In the genomic region with DNA sequence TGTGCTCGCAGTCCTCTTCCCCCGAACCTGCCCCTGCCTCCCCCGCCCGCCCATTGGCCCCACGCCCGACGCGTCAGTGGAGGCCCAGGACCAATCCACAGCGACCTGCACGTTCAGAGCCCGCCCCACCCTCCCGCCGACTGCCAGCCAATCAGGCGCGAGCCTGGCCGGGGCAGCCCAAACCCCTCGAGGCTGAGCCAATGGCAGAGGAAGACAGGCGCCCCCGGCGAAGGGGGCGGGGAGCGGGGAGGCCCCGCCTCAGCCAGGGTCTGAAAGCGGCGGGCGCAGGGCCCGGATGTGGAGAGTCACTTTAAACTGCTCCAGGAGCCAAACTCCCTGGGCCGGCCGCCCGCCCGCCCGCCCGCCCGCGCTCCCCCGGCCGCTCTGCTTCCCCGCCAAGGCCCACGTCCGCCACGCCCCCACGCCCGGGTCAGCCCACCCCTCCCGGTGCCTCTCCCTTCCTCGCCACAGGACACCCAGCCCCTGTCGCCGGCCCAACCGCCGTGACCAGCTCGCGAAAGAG, we compare ENCODE assay signal across 8 cellular contexts. TPM values are rescaled to one million over a fixed set of nuclear protein-coding genes. Genes with fewer than 3 reads are reported as not detected.
DNase-seq lines count a peak whose midpoint lies in the region; ATAC-seq and TF ChIP-seq lines count a peak whose summit lies in the region.

No MANE protein-coding gene starts in this region.

- TF ChIP-seq CTCF in AG10803 (conservative IDR thresholded peaks at IDR 0.05; ENCODE audit: low read length) (no peak), kidney epithelial cell (IDR thresholded peaks at IDR 0.05; ENCODE audit: insufficient read depth, low read length, poor library complexity, severe bottlenecking) (no peak)

- H3K27me3 ChIP-seq in kidney epithelial cell (ENCODE audit: control insufficient read depth, insufficient read depth, low read length) = no peaks in the 10 kb centered on the region

- no peaks in the 10 kb centered on the region for H3K36me3 ChIP-seq in kidney epithelial cell (ENCODE audit: control insufficient read depth, insufficient read depth, low read length)

- peak; percentile 99 for DNase-seq in AG10803 (ENCODE audit: low read depth)
- peak; percentile 99 for DNase-seq in GM19238 (ENCODE audit: insufficient read length, low spot score)
- peak; percentile 96 for DNase-seq in NCI-H446 treated with DMSO at 0.1 percent for 48 hours (lab: John Stamatoyannopoulos, UW)
- DNase-seq in activated CD4-positive, alpha-beta T cell treated with anti-CD3 and anti-CD28 coated beads for 1 hour = peak; percentile 98
- DNase-seq in cerebellum (ENCODE audit: low spot score) = peak; percentile 99
- peak; percentile 94 for DNase-seq in kidney epithelial cell (ENCODE audit: low read depth)
- peak; percentile 98 to 99 for DNase-seq in stimulated activated CD4-positive, alpha-beta T cell treated with anti-CD3 and anti-CD28 coated beads, Interleukin-15, amount 100 ng/mL, for 1 hour (ENCODE audit: low read depth in 1 of 2, low spot score in 1 of 2)

- ATAC-seq in HG03432 (IDR thresholded peaks at IDR 0.05; ENCODE audit: unreplicated experiment) = peak; percentile 86

- H3K4me3 ChIP-seq in AG10803 (ENCODE audit: low read length) = peak overlapping the region; percentile 83
- peak overlapping the region; percentile 99 for H3K4me3 ChIP-seq in kidney epithelial cell (ENCODE audit: low read depth, low read length)

RNA-seq across cellular contexts. Expression of a gene that starts 0.5 kb away (rescaled TPM):
- total RNA-seq in cerebellum (8.1 TPM), kidney epithelial cell (6.6 and 9.3 TPM in 2 replicates)

Comparison
In these comparisons a context has a peak if more than half of its experiments do, and no peak if none do; other contexts are left out.
1. Peak in every context shown above with its lines: DNase-seq, ATAC-seq and H3K4me3 ChIP-seq.